In genomic region chr2:39403311-39403710, GRCh38 we compare ENCODE assay signal across 12 cellular contexts. TPM values are rescaled to one million over a fixed set of nuclear protein-coding genes. Genes with fewer than 3 reads are reported as not detected.
DNase-seq lines count a peak whose midpoint lies in the region; ATAC-seq and FAIRE-seq lines count a peak whose summit lies in the region.
"Had no signal": no experiment of that assay in that cellular context is flagged by ENCODE, and none has a peak within 500 bp of the region (broad histone marks: within the 10 kb centered on the region; RNA-seq: fewer than 3 reads in every experiment).

No MANE protein-coding gene starts in this region.

- peaks cover 18% of the 10 kb centered on the region for H3K4me1 ChIP-seq in mesenchymal stem cell (ENCODE audit: control insufficient read depth, insufficient read depth, low read depth, low read length)

- no peak overlapping the region for H3K23ac ChIP-seq in mesenchymal stem cell (ENCODE audit: low read length in 2 of 2)

- H4K91ac ChIP-seq in mesenchymal stem cell (ENCODE audit: low read length), result no peak overlapping the region

- H3K79me1 ChIP-seq in mesenchymal stem cell (replicated peaks; ENCODE audit: low read length, poor library complexity, severe bottlenecking), result peaks cover 5% of the 10 kb centered on the region

- no peaks in the 10 kb centered on the region for H3K27me3 ChIP-seq in mesenchymal stem cell (ENCODE audit: control insufficient read depth in 1 of 2, insufficient read depth in 1 of 2, low read length in 2 of 2)
- H3K27me3 ChIP-seq: breast epithelium had no signal

- peaks cover 82% of the 10 kb centered on the region for H3K4me1 Mint-ChIP-seq in activated T-cell treated with anti-CD3 and anti-CD28 coated beads, Interleukin-2, amount 50 U/mL, for 72 hours (ENCODE audit: low read depth)

- H3K27ac ChIP-seq in mesenchymal stem cell (ENCODE audit: low read length, poor library complexity, severe bottlenecking), result no peak overlapping the region
- H3K27ac ChIP-seq: breast epithelium had no signal

- H3K18ac ChIP-seq in mesenchymal stem cell (ENCODE audit: low read depth in 1 of 2, low read length in 2 of 2), result no peak overlapping the region

- H3K4me2 ChIP-seq in mesenchymal stem cell (ENCODE audit: low read length, poor library complexity, severe bottlenecking), result no peak overlapping the region
- H3K4me2 ChIP-seq: smooth muscle cell had no signal

- no peaks in the 10 kb centered on the region for H3K36me3 ChIP-seq in mesenchymal stem cell (ENCODE audit: control insufficient read depth in 1 of 2, insufficient read depth in 2 of 2, low read depth in 1 of 2, low read length in 2 of 2)
- H3K36me3 ChIP-seq: breast epithelium had no signal

- H3K36me3 Mint-ChIP-seq in activated T-cell treated with anti-CD3 and anti-CD28 coated beads, Interleukin-2, amount 50 U/mL, for 72 hours (ENCODE audit: insufficient read depth in 2 of 2), result no peaks in the 10 kb centered on the region
- H3K36me3 Mint-ChIP-seq: CD8-positive, alpha-beta T cell had no signal

- no peak for FAIRE-seq in urothelium cell line (lab: Jason Lieb, UNC)

- H2BK15ac ChIP-seq in mesenchymal stem cell (ENCODE audit: low read depth, poor library complexity, severe bottlenecking), result no peak overlapping the region

- H2AK5ac ChIP-seq in mesenchymal stem cell (ENCODE audit: low read length, severe bottlenecking), result no peak overlapping the region

- H2AFZ ChIP-seq in mesenchymal stem cell (ENCODE audit: low read depth, low read length), result no peak overlapping the region

- no peaks in the 10 kb centered on the region for H3K9me3 Mint-ChIP-seq in activated T-cell treated with anti-CD3 and anti-CD28 coated beads, Interleukin-2, amount 50 U/mL, for 72 hours
- H3K9me3 Mint-ChIP-seq: CD8-positive, alpha-beta T cell had no signal

- no peak overlapping the region for H3K4me3 ChIP-seq in mesenchymal stem cell (ENCODE audit: insufficient read depth in 1 of 2, low read depth in 1 of 2, low read length in 2 of 2)
- H3K4me3 ChIP-seq: breast epithelium, smooth muscle cell had no signal

- ATAC-seq in HG02588 (IDR thresholded peaks at IDR 0.05; ENCODE audit: unreplicated experiment), result peak; percentile 63
- peak; percentile 46 to 64 for ATAC-seq in activated T-cell treated with anti-CD3 and anti-CD28 coated beads, Interleukin-2, amount 50 U/mL, for 72 hours (replicated peaks in 1 of 2)
- ATAC-seq: CD8-positive, alpha-beta T cell had no signal

- no peak overlapping the region for H2BK12ac ChIP-seq in mesenchymal stem cell (ENCODE audit: low read length in 2 of 2)

- no peak overlapping the region for H2BK5ac ChIP-seq in mesenchymal stem cell (ENCODE audit: low read depth, low read length, poor library complexity, severe bottlenecking)

- no peak overlapping the region for H3K14ac ChIP-seq in mesenchymal stem cell (ENCODE audit: low read length in 2 of 2)

- H3K9ac ChIP-seq in mesenchymal stem cell (ENCODE audit: low read length), result no peak overlapping the region

- no peak overlapping the region for H3K4ac ChIP-seq in mesenchymal stem cell (ENCODE audit: low read depth in 1 of 2, low read length in 2 of 2)

- no peaks in the 10 kb centered on the region for H3K27me3 Mint-ChIP-seq in activated T-cell treated with anti-CD3 and anti-CD28 coated beads, Interleukin-2, amount 50 U/mL, for 72 hours (ENCODE audit: low read depth)

- no peak overlapping the region for H3K4me3 Mint-ChIP-seq in activated T-cell treated with anti-CD3 and anti-CD28 coated beads, Interleukin-2, amount 50 U/mL, for 72 hours
- H3K4me3 Mint-ChIP-seq: CD8-positive, alpha-beta T cell had no signal

- peak; percentile 42 for DNase-seq in GDM1 (lab: John Stamatoyannopoulos, UW)
- no peak for DNase-seq in activated T-cell treated with anti-CD3 and anti-CD28 coated beads, Interleukin-2, amount 50 U/mL, for 72 hours
- DNase-seq in mesenchymal stem cell, result no peak
- no peak for DNase-seq in DMS153 treated with DMSO at 0.1 percent for 48 hours (lab: John Stamatoyannopoulos, UW; ENCODE audit: unreplicated experiment)
- DNase-seq in urothelium cell line (ENCODE audit: low spot score), result no peak
- no peak for DNase-seq in hypothalamus (lab: John Stamatoyannopoulos, UW)
- no peak for DNase-seq in SK-N-DZ (ENCODE audit: low spot score)
- DNase-seq: CD8-positive, alpha-beta T cell; NCI-H1436 had no signal

- 82% methylated on average over 4 of the region's 4 CpGs for WGBS in mesenchymal stem cell

- peak overlapping the region; percentile 22 for H4K8ac ChIP-seq in mesenchymal stem cell (ENCODE audit: low read length)

- no peak overlapping the region for H3K27ac Mint-ChIP-seq in activated T-cell treated with anti-CD3 and anti-CD28 coated beads, Interleukin-2, amount 50 U/mL, for 72 hours
- H3K27ac Mint-ChIP-seq: CD8-positive, alpha-beta T cell had no signal

- H2BK120ac ChIP-seq in mesenchymal stem cell (ENCODE audit: low read depth, low read length), result no peak overlapping the region

- no peaks in the 10 kb centered on the region for H3K9me3 ChIP-seq in mesenchymal stem cell (ENCODE audit: control insufficient read depth, low read length)
- H3K9me3 ChIP-seq: breast epithelium had no signal

RNA-seq across cellular contexts. Expression of gene MAP4K3, which starts 33.8 kb away (rescaled TPM):
- 10 to 100 TPM; 14.6 to 17.1 TPM for total RNA-seq in activated T-cell treated with anti-CD3 and anti-CD28 coated beads, Interleukin-2, amount 50 U/mL, for 72 hours
- 31.1 TPM for polyA plus RNA-seq in mesenchymal stem cell (2013, experiment 1 of 2)
- polyA plus RNA-seq in mesenchymal stem cell (2013, experiment 2 of 2), result 32.2 TPM
- 28.3 and 30.4 TPM in 2 replicates for polyA plus RNA-seq in SK-N-DZ (2014; cell fraction: cytosol; rRNA removed)
- polyA plus RNA-seq in SK-N-DZ (2014; cell fraction: nucleus; rRNA removed), result 53.2 and 66.1 TPM in 2 replicates
